Comparison of ENCODE assay signal across 8 cellular contexts in genomic region chr12:63845726-63846125, GRCh38. TPM values are rescaled to one million over a fixed set of nuclear protein-coding genes. Genes with fewer than 3 reads are reported as not detected.
A peak's percentile ranks its signal among the peaks of the same experiment; 100 is the strongest.
DNase-seq lines count a peak whose midpoint lies in the region; ATAC-seq and TF ChIP-seq lines count a peak whose summit lies in the region.

No MANE protein-coding gene starts in this region.

- H3K4me3 ChIP-seq in epithelial cell of esophagus (ENCODE audit: low read length) (peak overlapping the region; percentile 66), ovary (peak overlapping the region; percentile 83)

- H3K36me3 ChIP-seq in ovary = no peaks in the 10 kb centered on the region

- no peak for ATAC-seq in GM18868 (IDR thresholded peaks at IDR 0.05; ENCODE audit: unreplicated experiment)

- no peaks in the 10 kb centered on the region for H3K27me3 ChIP-seq in ovary

- TF ChIP-seq POLR2A in ovary (IDR thresholded peaks at IDR 0.05) = no peak

- peaks cover 6% of the 10 kb centered on the region for H3K4me1 ChIP-seq in ovary (ENCODE audit: insufficient read depth)

- no peak overlapping the region for H3K27ac ChIP-seq in ovary

- peak; percentile 46 for DNase-seq in Daoy (ENCODE audit: low read depth)
- DNase-seq in NCI-H526 (lab: John Stamatoyannopoulos, UW) = peak; percentile 41 to 62
- peak; percentile 73 for DNase-seq in epithelial cell of esophagus (ENCODE audit: low read depth)
- DNase-seq in ovary = no peak
- DNase-seq in stimulated activated CD4-positive, alpha-beta T cell treated with anti-CD3 and anti-CD28 coated beads, Interleukin-12 subunit alpha, Interleukin-12 subunit beta, amount 100 ng/mL, for 4 hours = no peak
- DNase-seq in mesenteric fat pad (ENCODE audit: low spot score) = no peak
- no peak for DNase-seq in NCI-H774 (lab: John Stamatoyannopoulos, UW)

- TF ChIP-seq CTCF in epithelial cell of esophagus (IDR thresholded peaks at IDR 0.05; ENCODE audit: insufficient read depth, low read depth, low read length, missing control alignments) (no peak), ovary (IDR thresholded peaks at IDR 0.05) (no peak)

- TF ChIP-seq EP300 in ovary (IDR thresholded peaks at IDR 0.05) = no peak

- 24 to 36% (median 34%) methylated on average over 2 of the region's 2 CpGs for WGBS in ovary, 3 donors

- intact Hi-C loops in ovary (cut with DNase I) = loop anchor here in 2 of 4 donors (2.0 to 10.0 kb wide), 4 partner anchors 89 to 379 kb away; partner anchors contain the start of gene KICS2 (in 1 of the 2)

- no peaks in the 10 kb centered on the region for H3K9me3 ChIP-seq in ovary

RNA-seq across cellular contexts. Expression of gene SRGAP1, which starts 1.2 kb away (rescaled TPM):
- 0.91 and 1.7 TPM in 2 replicates for total RNA-seq in Daoy (2014; rRNA removed; shearing (Covaris generic))
- total RNA-seq in ovary (10 to 100 TPM in 4 of 7 donors, 1 to 10 TPM in 3; 5.7 to 17.9 (median 12.6) TPM), mesenteric fat pad (20.5 TPM)
- polyA plus RNA-seq in ovary = 1 to 10 TPM; 2.8 to 7.8 TPM

Comparison
In these comparisons a context has a peak if more than half of its experiments do, and no peak if none do; other contexts are left out.
1. DNase-seq: peak in Daoy (single experiment), NCI-H526 (2 of 2) and epithelial cell of esophagus (single experiment); none in ovary (0 of 5), stimulated activated CD4-positive, alpha-beta T cell treated with anti-CD3 and anti-CD28 coated beads, Interleukin-12 subunit alpha, Interleukin-12 subunit beta, amount 100 ng/mL, for 4 hours (single experiment), mesenteric fat pad (single experiment) and NCI-H774 (single experiment).